In the genomic region with DNA sequence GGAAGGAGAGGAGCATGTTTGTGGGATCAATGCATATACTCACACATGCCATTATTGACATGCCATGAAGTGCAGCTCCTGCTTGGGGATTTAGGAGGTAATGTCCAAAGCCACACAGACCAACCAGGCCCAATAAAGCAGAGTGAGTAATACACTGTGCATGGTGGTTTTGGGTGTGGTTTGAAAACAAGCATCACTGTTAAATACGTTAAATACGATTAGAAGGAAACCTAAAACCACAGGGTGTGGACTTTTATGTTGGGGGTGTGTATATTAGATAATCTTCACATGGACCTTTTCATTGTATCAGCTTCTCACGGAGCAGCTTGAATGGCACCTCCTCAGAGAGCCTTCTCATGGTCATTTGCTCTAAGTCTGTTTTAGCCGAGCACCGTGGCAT, we compare ENCODE assay signal across 9 cellular contexts. TPM values are rescaled to one million over a fixed set of nuclear protein-coding genes. Genes with fewer than 3 reads are reported as not detected.
DNase-seq lines count a peak whose midpoint lies in the region; ATAC-seq, FAIRE-seq and TF ChIP-seq lines count a peak whose summit lies in the region.
"Had no signal": no experiment of that assay in that cellular context is flagged by ENCODE, and none has a peak within 500 bp of the region (broad histone marks: within the 10 kb centered on the region; RNA-seq: fewer than 3 reads in every experiment).

No MANE protein-coding gene starts in this region.

- TF ChIP-seq CTCF in K562 (IDR thresholded peaks at IDR 0.05 in 2 of 3, conservative IDR thresholded peaks at IDR 0.05 in 1 of 3; ENCODE audit: insufficient read depth in 2 of 3, low read depth in 1 of 3, low read length in 3 of 3), result no peak
- no peak for TF ChIP-seq CTCF in spleen (IDR thresholded peaks at IDR 0.05 in 8 of 11, conservative IDR thresholded peaks at IDR 0.05 in 3 of 11)
- no peak for TF ChIP-seq CTCF in smooth muscle cell (IDR thresholded peaks at IDR 0.05; ENCODE audit: borderline replicate concordance, insufficient read depth, poor library complexity, severe bottlenecking)

- FAIRE-seq in K562 (lab: Jason Lieb, UNC), result peak; percentile 94

- H3K79me2 ChIP-seq in K562 (ENCODE audit: control insufficient read depth, insufficient read depth, low read length) (no peaks in the 10 kb centered on the region), smooth muscle cell (ENCODE audit: low read depth) (no peaks in the 10 kb centered on the region)

- H3K27ac Mint-ChIP-seq in activated CD4-positive, alpha-beta T cell treated with anti-CD3 and anti-CD28 coated beads for 36 hours, result no peak overlapping the region

- H3K4me3 ChIP-seq in K562, result no peak overlapping the region
- H3K4me3 ChIP-seq in spleen, result no peak overlapping the region
- H3K4me3 ChIP-seq in smooth muscle cell, result no peak overlapping the region

- H3K4me1 ChIP-seq in K562 (replicated peaks in 1 of 2; ENCODE audit: control insufficient read depth in 2 of 2, insufficient read depth in 2 of 2, low read length in 2 of 2), result peaks cover 18 to 23% of the 10 kb centered on the region in 2 experiments; a peak in 4 of 5 replicates
- peaks cover 0 to 17% (median 5%) of the 10 kb centered on the region in 6 donors for H3K4me1 ChIP-seq in spleen
- no peaks in the 10 kb centered on the region for H3K4me1 ChIP-seq in smooth muscle cell (ENCODE audit: low read depth)

- 0 out of 3 replicates have a peak overlapping the region, but pooled peaks have one; percentile 26 for H3K27ac ChIP-seq in K562 (ENCODE audit: extremely low read depth, low read depth, low read length)
- peak overlapping the region in 5 of 8 donors; percentile 27 to 83 (median 62) for H3K27ac ChIP-seq in spleen
- no peak overlapping the region for H3K27ac ChIP-seq in smooth muscle cell (ENCODE audit: low read depth)

- peak; percentile 65 for ATAC-seq in activated CD4-positive, alpha-beta T cell treated with anti-CD3 and anti-CD28 coated beads for 36 hours
- peak; percentile 92 for ATAC-seq in K562
- ATAC-seq in GM21515 (IDR thresholded peaks at IDR 0.05; ENCODE audit: unreplicated experiment), result no peak

- no peaks in the 10 kb centered on the region for H3K36me3 ChIP-seq in K562 (ENCODE audit: control insufficient read depth, insufficient read depth, low read length)
- no peaks in the 10 kb centered on the region for H3K36me3 ChIP-seq in spleen
- H3K36me3 ChIP-seq in smooth muscle cell (ENCODE audit: low read depth), result no peaks in the 10 kb centered on the region

- no peak for DNase-seq in activated CD4-positive, alpha-beta T cell treated with anti-CD3 and anti-CD28 coated beads for 36 hours
- DNase-seq in activated CD4-positive, alpha-beta T cell treated with anti-CD3 and anti-CD28 coated beads for 48 hours, result no peak
- DNase-seq in OCI-M1 (lab: John Stamatoyannopoulos, UW) (peak; percentile 98), K562 (ENCODE audit: extremely low read depth in 1 of 4, low spot score in 3 of 4) (peak in 3 of 4 experiments; percentile 12 to 78 (median 73)), spleen (no peak), smooth muscle cell (lab: John Stamatoyannopoulos, UW; ENCODE audit: unreplicated experiment) (no peak), nucleus accumbens (lab: John Stamatoyannopoulos, UW) (no peak)
- DNase-seq: ACHN had no signal

- 5% methylated on average over 5 of the region's 5 CpGs for WGBS in K562 (ENCODE audit: insufficient coverage, low coverage, missing lambda C conversion rate)
- 40 to 59% (median 52%) methylated on average over 5 of the region's 5 CpGs for WGBS in spleen, 5 donors
- 53% methylated on average over 5 of the region's 5 CpGs for WGBS in smooth muscle cell (ENCODE audit: low lambda C conversion rate)

- in situ Hi-C loops in K562 (cut with MboI), result no loop called here

- H3K4me2 ChIP-seq in K562 (ENCODE audit: insufficient read depth, low read length), result peak overlapping the region; percentile 16; the same call in 1 of the 2 replicates
- no peak overlapping the region for H3K4me2 ChIP-seq in smooth muscle cell

- no peaks in the 10 kb centered on the region for H3F3A ChIP-seq in smooth muscle cell (ENCODE audit: low read depth)

- 0 out of 2 replicates have a peak overlapping the region, but pooled peaks have one; percentile 2 for H2AFZ ChIP-seq in K562 (ENCODE audit: low read depth, low read length)
- no peak overlapping the region for H2AFZ ChIP-seq in smooth muscle cell (ENCODE audit: low read depth)

- CTCF ChIA-PET in activated CD4-positive, alpha-beta T cell treated with anti-CD3 and anti-CD28 coated beads for 36 hours (lab: Charles Lee), result interaction anchor here (0.9 kb wide), 1 partner anchor 20 kb away, joined by 3 read pairs; no protein-coding TSS in a partner anchor
- CTCF ChIA-PET in K562 (lab: Yijun Ruan, JAX; ENCODE audit: low intra/inter-chr PET ratio), result no interaction called here

- H3K27me3 ChIP-seq in K562 (ENCODE audit: control insufficient read depth in 2 of 2, insufficient read depth in 2 of 2, low read length in 2 of 2) (no peaks in the 10 kb centered on the region), spleen (replicated peaks in 1 of 7) (no peaks in the 10 kb centered on the region), smooth muscle cell (ENCODE audit: low read depth) (no peaks in the 10 kb centered on the region)

- POLR2A ChIA-PET in activated CD4-positive, alpha-beta T cell treated with anti-CD3 and anti-CD28 coated beads for 36 hours (lab: Charles Lee), result no interaction called here
- POLR2A ChIA-PET in K562 (lab: Yijun Ruan, JAX), result interaction anchor here (1.4 to 1.8 kb wide), 2 partner anchors 10 to 14 kb away, joined by 5 to 8 read pairs; a partner anchor contains a TSS

- H3K4me3 Mint-ChIP-seq in activated CD4-positive, alpha-beta T cell treated with anti-CD3 and anti-CD28 coated beads for 36 hours, result no peak overlapping the region

- H3K36me3 Mint-ChIP-seq in activated CD4-positive, alpha-beta T cell treated with anti-CD3 and anti-CD28 coated beads for 36 hours (ENCODE audit: low read depth), result no peaks in the 10 kb centered on the region

- H3K4me1 Mint-ChIP-seq in activated CD4-positive, alpha-beta T cell treated with anti-CD3 and anti-CD28 coated beads for 36 hours, result peaks cover 38% of the 10 kb centered on the region

- BruUV-seq in K562 (replicated peaks; lab: Mats Ljungman, UMichigan), result no TSS peak

- H4K20me1 ChIP-seq in K562 (replicated peaks; ENCODE audit: control insufficient read depth, insufficient read depth, low read length), result no peaks in the 10 kb centered on the region
- H4K20me1 ChIP-seq in smooth muscle cell (ENCODE audit: low read depth), result no peaks in the 10 kb centered on the region

- H3K9me3 Mint-ChIP-seq in activated CD4-positive, alpha-beta T cell treated with anti-CD3 and anti-CD28 coated beads for 36 hours (ENCODE audit: low read depth), result no peaks in the 10 kb centered on the region

- no peak for TF ChIP-seq RAD21 in K562 (CRISPR knock-in tag; conservative IDR thresholded peaks at IDR 0.05 in 1 of 2, IDR thresholded peaks at IDR 0.05 in 1 of 2)

- H3K9me1 ChIP-seq in K562 (ENCODE audit: control insufficient read depth, insufficient read depth, low read length), result no peaks in the 10 kb centered on the region

- H3K9ac ChIP-seq in K562 (ENCODE audit: insufficient read depth in 1 of 2, low read depth in 2 of 2, low read length in 2 of 2) (no peak overlapping the region), smooth muscle cell (ENCODE audit: low read depth) (no peak overlapping the region)

- TF ChIP-seq EP300 in K562 (IDR thresholded peaks at IDR 0.05; ENCODE audit: low read length), result peak; percentile 74

- H3K27me3 Mint-ChIP-seq in activated CD4-positive, alpha-beta T cell treated with anti-CD3 and anti-CD28 coated beads for 36 hours, result no peaks in the 10 kb centered on the region

- intact Hi-C loops in activated CD4-positive, alpha-beta T cell treated with anti-CD3 and anti-CD28 coated beads for 36 hours (cut with DNase I, micrococcal nuclease), result no loop called here
- intact Hi-C loops in K562 (cut with micrococcal nuclease) (no loop called here), spleen (cut with DNase I; ENCODE audit: low total_unique reads) (no loop called here)

- TF ChIP-seq POLR2A in K562 (conservative IDR thresholded peaks at IDR 0.05), result no peak
- TF ChIP-seq POLR2A in spleen (IDR thresholded peaks at IDR 0.05), result no peak

- no peaks in the 10 kb centered on the region for H3K9me3 ChIP-seq in K562 (replicated peaks; ENCODE audit: control insufficient read depth, insufficient read depth, low read depth, low read length)
- no peaks in the 10 kb centered on the region for H3K9me3 ChIP-seq in spleen
- no peaks in the 10 kb centered on the region for H3K9me3 ChIP-seq in smooth muscle cell (replicated peaks; ENCODE audit: low read depth)

RNA-seq across cellular contexts. Expression of a gene that starts 10.4 kb away (rescaled TPM):
- total RNA-seq in activated CD4-positive, alpha-beta T cell treated with anti-CD3 and anti-CD28 coated beads for 36 hours, result 100 to 1,000 TPM; 132 to 150 TPM
- 60.9 and 137 TPM in 2 replicates for total RNA-seq in K562 (2011; cell fraction: chromatin; rRNA removed; ENCODE audit: low replicate concordance)
- 28.9 and 33.7 TPM in 2 replicates for total RNA-seq in K562 (2011; cell fraction: nucleolus; rRNA removed)
- 42.9 and 46.2 TPM in 2 replicates for total RNA-seq in K562 (2011; cell fraction: nucleoplasm; rRNA removed)
- total RNA-seq in K562 (2014; rRNA removed), result 89.1 and 89.2 TPM in 2 replicates
- total RNA-seq in K562 (2014; rRNA removed; fragmentation: Illumina TruSeq; extraction: Trizol), result 124 and 145 TPM in 2 replicates
- total RNA-seq in K562 (2015; rRNA removed; fragmentation: Illumina TruSeq; extraction: Trizol), result 145 and 156 TPM in 2 replicates
- total RNA-seq in K562 (2021), result 93.0 and 124 TPM in 2 replicates
- 34.8 and 42.8 TPM in 2 replicates for polyA plus RNA-seq in K562 (2011; rRNA removed)
- 16.8 and 31.9 TPM in 2 replicates for polyA plus RNA-seq in K562 (2011; cell fraction: cytosol; rRNA removed)
- 26.0 and 29.5 TPM in 2 replicates for polyA plus RNA-seq in K562 (2011; cell fraction: nucleus; rRNA removed)
- 89.1 and 101 TPM in 2 replicates for polyA plus RNA-seq in K562 (2012)
- 143 and 163 TPM in 2 replicates for polyA plus RNA-seq in K562 (2014; fragmentation: Illumina TruSeq; extraction: Trizol)
- 10 to 100 TPM; 19.6 to 35.1 TPM for polyA plus RNA-seq in K562 (2014; fragmentation: Nextera tagmentation; extraction: Ambion mirVana)
- polyA plus RNA-seq in K562 (2014; rRNA removed), result 86.2 and 102 TPM in 2 replicates
- 88.8 and 109 TPM in 2 replicates for polyA minus RNA-seq in K562 (2011; rRNA and poly(A)+ RNA removed)
- polyA minus RNA-seq in K562 (2011; cell fraction: cytosol; rRNA and poly(A)+ RNA removed), result 63.1 and 67.0 TPM in 2 replicates
- polyA minus RNA-seq in K562 (2011; cell fraction: nucleus; rRNA and poly(A)+ RNA removed), result 31.5 and 63.6 TPM in 2 replicates
- total RNA-seq in spleen, result 10 to 100 TPM; 81.4 to 93.9 (median 90.7) TPM
- 10 to 100 TPM; 21.9 to 31.0 (median 22.8) TPM for polyA plus RNA-seq in spleen
- 95.0 and 105 TPM in 2 replicates for total RNA-seq in smooth muscle cell
- 37.9 and 51.5 TPM in 2 replicates for polyA plus RNA-seq in smooth muscle cell

RNA-seq across cellular contexts. Expression of a gene that starts 12.9 kb away (rescaled TPM):
- 10 to 100 TPM; 20.5 to 21.9 TPM for total RNA-seq in activated CD4-positive, alpha-beta T cell treated with anti-CD3 and anti-CD28 coated beads for 36 hours
- 23.7 and 25.5 TPM in 2 replicates for total RNA-seq in K562 (2011; cell fraction: chromatin; rRNA removed; ENCODE audit: low replicate concordance)
- 14.5 and 16.5 TPM in 2 replicates for total RNA-seq in K562 (2011; cell fraction: nucleolus; rRNA removed)
- 17.3 and 28.2 TPM in 2 replicates for total RNA-seq in K562 (2011; cell fraction: nucleoplasm; rRNA removed)
- total RNA-seq in K562 (2014; rRNA removed) (12.9 TPM in 2 replicates), K562 (2014; rRNA removed; fragmentation: Illumina TruSeq; extraction: Trizol) (12.3 and 13.7 TPM in 2 replicates), K562 (2015; rRNA removed; fragmentation: Illumina TruSeq; extraction: Trizol) (11.2 and 11.9 TPM in 2 replicates), K562 (2021) (10.4 and 12.2 TPM in 2 replicates), spleen (10 to 100 TPM; 28.5 to 57.0 (median 37.4) TPM), smooth muscle cell (45.1 and 57.0 TPM in 2 replicates)
- polyA plus RNA-seq in K562 (2011; rRNA removed) (18.3 and 19.0 TPM in 2 replicates), K562 (2014; fragmentation: Illumina TruSeq; extraction: Trizol) (11.7 and 12.5 TPM in 2 replicates), K562 (2014; fragmentation: Nextera tagmentation; extraction: Ambion mirVana) (10 to 100 TPM; 15.5 to 20.0 TPM), K562 (2014; rRNA removed) (9.4 and 10.5 TPM in 2 replicates), spleen (10 to 100 TPM; 11.3 to 18.4 (median 12.1) TPM), smooth muscle cell (51.0 and 57.2 TPM in 2 replicates)
- polyA plus RNA-seq in K562 (2011; cell fraction: cytosol; rRNA removed), result 10.5 and 12.3 TPM in 2 replicates
- polyA plus RNA-seq in K562 (2011; cell fraction: nucleus; rRNA removed), result 11.3 and 12.6 TPM in 2 replicates
- 11.0 and 17.5 TPM in 2 replicates for polyA plus RNA-seq in K562 (2012)
- polyA minus RNA-seq in K562 (2011; rRNA and poly(A)+ RNA removed), result 15.9 and 18.0 TPM in 2 replicates
- polyA minus RNA-seq in K562 (2011; cell fraction: cytosol; rRNA and poly(A)+ RNA removed), result 5.0 and 9.3 TPM in 2 replicates
- polyA minus RNA-seq in K562 (2011; cell fraction: nucleus; rRNA and poly(A)+ RNA removed), result 5.1 and 9.4 TPM in 2 replicates

Comparison
In these comparisons a context has a peak if more than half of its experiments do, and no peak if none do; other contexts are left out.
1. DNase-seq: peak in OCI-M1 (single experiment) and K562 (3 of 4); none in activated CD4-positive, alpha-beta T cell treated with anti-CD3 and anti-CD28 coated beads for 36 hours (single experiment), activated CD4-positive, alpha-beta T cell treated with anti-CD3 and anti-CD28 coated beads for 48 hours (single experiment), spleen (single experiment), smooth muscle cell (single experiment) and nucleus accumbens (0 of 56).